ENCODE assay signal across 8 cellular contexts in the genomic region with DNA sequence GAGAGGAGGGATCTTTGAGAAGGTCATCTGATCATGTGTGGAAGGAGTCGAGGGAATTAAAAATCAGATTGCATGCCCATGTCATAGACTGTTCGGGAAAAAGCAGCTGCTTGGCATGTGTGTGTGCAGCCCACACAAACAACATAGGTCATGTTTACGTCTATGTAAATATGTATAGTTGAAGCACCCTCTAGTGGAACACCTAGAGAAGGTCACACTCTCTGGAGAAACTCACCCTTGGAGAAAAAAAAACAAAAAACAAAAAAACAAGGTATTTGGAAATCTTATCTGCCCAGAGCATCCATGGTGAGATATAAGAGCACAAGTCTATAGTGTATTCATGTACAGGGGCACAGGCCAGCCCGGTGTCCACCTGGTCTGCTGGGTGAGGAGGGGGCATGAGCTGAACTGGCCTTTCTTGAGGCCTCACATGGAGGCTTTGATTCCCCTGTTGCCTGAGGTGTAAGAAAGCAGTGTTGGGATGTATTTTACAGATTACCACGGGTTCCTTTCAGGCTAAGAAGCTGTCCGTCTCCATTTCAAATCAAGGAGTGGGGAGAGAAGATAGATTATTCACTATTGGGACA.
DNase-seq lines count a peak whose midpoint lies in the region; FAIRE-seq and TF ChIP-seq lines count a peak whose summit lies in the region.

No MANE protein-coding gene starts in this region.

- no peaks in the 10 kb centered on the region for H3K27me3 ChIP-seq in fibroblast of lung (ENCODE audit: control insufficient read depth, insufficient read depth, low read length)
- no peaks in the 10 kb centered on the region for H3K27me3 ChIP-seq in esophagus squamous epithelium

- in situ Hi-C loops in G401 (cut with HindIII; ENCODE audit: low sequenced_read_pairs): no loop called here

- H3K4me1 ChIP-seq in fibroblast of lung (ENCODE audit: control insufficient read depth, extremely low read depth, insufficient read depth, low read length) (no peaks in the 10 kb centered on the region), esophagus squamous epithelium (no peaks in the 10 kb centered on the region)

- H4K20me1 ChIP-seq in fibroblast of lung (ENCODE audit: control insufficient read depth, extremely low read depth, insufficient read depth, low read length): no peaks in the 10 kb centered on the region

- H3K79me2 ChIP-seq in fibroblast of lung (ENCODE audit: control insufficient read depth, insufficient read depth, low read length): no peaks in the 10 kb centered on the region

- H3K27ac ChIP-seq in fibroblast of lung (ENCODE audit: insufficient read depth, low read length) (no peak overlapping the region), esophagus squamous epithelium (no peak overlapping the region)

- no peak for FAIRE-seq in H54 (lab: Jason Lieb, UNC)

- WGBS in esophagus squamous epithelium, 2 donors: 33 to 49% methylated on average over 6 of the region's 6 CpGs

- intact Hi-C loops in esophagus squamous epithelium (cut with DNase I): no loop called here

- no peak for TF ChIP-seq POLR2A in H54 (IDR thresholded peaks at IDR 0.05; ENCODE audit: low read depth, low read length)
- TF ChIP-seq POLR2A in esophagus squamous epithelium (IDR thresholded peaks at IDR 0.05): no peak

- DNase-seq in GM10266 (ENCODE audit: extremely low spot score) (peak; percentile 54), H54 (ENCODE audit: insufficient read length, low spot score) (peak; percentile 29), NCI-H748 treated with DMSO at 0.1 percent for 48 hours (lab: John Stamatoyannopoulos, UW) (peak; percentile 26), fibroblast of lung (ENCODE audit: low read depth in 2 of 2) (peak; percentile 20 to 27), esophagus squamous epithelium (lab: John Stamatoyannopoulos, UW) (no peak), pons (ENCODE audit: low spot score) (no peak), G401 (ENCODE audit: low spot score) (no peak)
- DNase-seq in NK-92 treated with Interleukin-12 subunit alpha and Interleukin-12 subunit beta, amount 100 ng/mL, for 24 hours (lab: John Stamatoyannopoulos, UW): no peak

- no peak overlapping the region for H3K9ac ChIP-seq in fibroblast of lung (ENCODE audit: insufficient read depth, low read length)

- H3K36me3 ChIP-seq in fibroblast of lung (ENCODE audit: control insufficient read depth, insufficient read depth, low read length): no peaks in the 10 kb centered on the region
- no peaks in the 10 kb centered on the region for H3K36me3 ChIP-seq in esophagus squamous epithelium

- H3K9me3 ChIP-seq in fibroblast of lung (ENCODE audit: control insufficient read depth, insufficient read depth, low read depth, low read length) (no peaks in the 10 kb centered on the region), esophagus squamous epithelium (no peaks in the 10 kb centered on the region)

- peak; percentile 50 for TF ChIP-seq CTCF in GM10266 (IDR thresholded peaks at IDR 0.05; ENCODE audit: control insufficient read depth, insufficient read depth, low read depth, missing control alignments)
- TF ChIP-seq CTCF in fibroblast of lung (conservative IDR thresholded peaks at IDR 0.05 in 1 of 2, IDR thresholded peaks at IDR 0.05 in 1 of 2; ENCODE audit: low read depth in 1 of 2, low read length in 2 of 2): peak in 1 of 2 donors; percentile 43
- TF ChIP-seq CTCF in esophagus squamous epithelium (IDR thresholded peaks at IDR 0.05): peak in 2 of 6 experiments; percentile 21 to 37

- H3K4me3 ChIP-seq in fibroblast of lung (replicated peaks in 1 of 4; ENCODE audit: control extremely low read depth in 1 of 4, insufficient read depth in 1 of 4, low read depth in 3 of 4, low read length in 4 of 4) (no peak overlapping the region), esophagus squamous epithelium (no peak overlapping the region)

- no peak overlapping the region for H3K4me2 ChIP-seq in fibroblast of lung (ENCODE audit: extremely low read depth, insufficient read depth, low read length)

- no peak overlapping the region for H2AFZ ChIP-seq in fibroblast of lung (ENCODE audit: low read length)

Comparison
In these comparisons a context has a peak if more than half of its experiments do, and no peak if none do; other contexts are left out.
1. DNase-seq: peak in GM10266 (single experiment), H54 (single experiment), NCI-H748 treated with DMSO at 0.1 percent for 48 hours (single experiment) and fibroblast of lung (2 of 2); none in NK-92 treated with Interleukin-12 subunit alpha and Interleukin-12 subunit beta, amount 100 ng/mL, for 24 hours (single experiment), esophagus squamous epithelium (single experiment), pons (single experiment) and G401 (single experiment).